Comparison of ENCODE assay signal across 9 cellular contexts in the genomic region with DNA sequence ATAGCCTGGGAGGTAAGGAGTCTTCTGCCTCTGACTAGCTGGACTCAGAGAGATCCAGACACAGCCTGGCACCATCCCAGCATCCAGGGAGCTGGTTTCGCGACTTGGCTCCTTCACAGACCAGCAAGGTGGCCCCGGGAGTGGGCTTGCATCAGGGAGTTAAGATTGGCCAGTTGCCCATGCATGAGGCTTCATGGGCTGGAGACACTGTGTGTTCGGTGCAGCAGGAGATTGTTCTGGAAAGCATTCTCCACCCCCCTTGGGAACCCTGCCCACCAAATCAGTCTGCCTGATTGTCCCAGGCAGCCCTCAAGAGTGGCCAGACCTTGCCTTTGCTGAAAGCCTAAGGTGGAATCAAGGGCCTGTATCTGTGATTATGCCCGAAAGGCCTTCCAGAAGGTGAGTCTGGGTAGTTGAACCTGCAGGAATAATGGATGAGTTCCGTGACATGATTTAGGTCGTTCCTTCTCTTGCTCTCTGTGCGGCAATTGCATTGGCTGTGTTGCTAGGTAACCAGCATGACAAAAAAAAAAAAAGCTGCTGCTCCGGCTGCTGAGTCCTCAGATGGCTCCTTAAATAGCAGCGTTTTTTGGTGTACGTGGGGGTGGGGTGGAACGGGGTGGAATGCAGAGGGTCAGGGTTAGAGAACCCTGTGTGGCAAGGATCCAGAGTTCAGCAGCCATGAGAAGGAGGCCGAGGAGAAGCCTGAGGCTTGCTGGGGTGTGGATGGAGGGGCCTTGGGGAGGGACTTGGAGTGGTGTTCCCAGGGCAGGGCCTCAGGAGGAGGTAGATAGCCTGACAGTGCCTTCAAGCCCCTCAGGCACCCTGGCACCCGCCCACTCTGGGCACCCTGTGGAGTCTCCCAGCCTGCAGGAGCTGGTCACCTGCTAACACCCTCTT.
DNase-seq lines count a peak whose midpoint lies in the region; ATAC-seq and TF ChIP-seq lines count a peak whose summit lies in the region.
"Had no signal": no experiment of that assay in that cellular context is flagged by ENCODE, and none has a peak within 500 bp of the region (broad histone marks: within the 10 kb centered on the region; RNA-seq: fewer than 3 reads in every experiment).

No MANE protein-coding gene starts in this region.

- peak overlapping the region; percentile 71 to 77 for H3K27ac ChIP-seq in ascending aorta
- no peak overlapping the region for H3K27ac ChIP-seq in CD8-positive, alpha-beta T cell (ENCODE audit: low read depth, low read length)

- no peaks in the 10 kb centered on the region for H3K9me3 ChIP-seq in ascending aorta
- H3K9me3 ChIP-seq in CD8-positive, alpha-beta T cell (ENCODE audit: low read length): no peaks in the 10 kb centered on the region

- intact Hi-C loops in ascending aorta (cut with DNase I): loop anchor here (5.0 kb wide), 1 partner anchor 34 kb away; no protein-coding TSS in a partner anchor
- intact Hi-C loops in CD8-positive, alpha-beta T cell (cut with DNase I, micrococcal nuclease): no loop called here

- CTCF ChIA-PET in CD8-positive, alpha-beta T cell (lab: Charles Lee): no interaction called here

- peaks cover 27 to 48% of the 10 kb centered on the region in 2 donors for H3K36me3 ChIP-seq in ascending aorta
- peaks cover 27% of the 10 kb centered on the region for H3K36me3 ChIP-seq in CD8-positive, alpha-beta T cell (ENCODE audit: insufficient read depth, low read length)

- H3K4me3 Mint-ChIP-seq in CD8-positive, alpha-beta T cell: no peak overlapping the region
- H3K4me3 Mint-ChIP-seq: activated B cell treated with CpG ODN at 0.5 μM for 24 hours had no signal

- H3K27me3 Mint-ChIP-seq in CD8-positive, alpha-beta T cell (ENCODE audit: low read depth): no peaks in the 10 kb centered on the region
- H3K27me3 Mint-ChIP-seq: activated B cell treated with CpG ODN at 0.5 μM for 24 hours had no signal

- no peaks in the 10 kb centered on the region for H3K4me1 Mint-ChIP-seq in CD8-positive, alpha-beta T cell (ENCODE audit: low read depth)
- H3K4me1 Mint-ChIP-seq: activated B cell treated with CpG ODN at 0.5 μM for 24 hours had no signal

- H3K27me3 ChIP-seq in ascending aorta: no peaks in the 10 kb centered on the region
- no peaks in the 10 kb centered on the region for H3K27me3 ChIP-seq in CD8-positive, alpha-beta T cell (ENCODE audit: insufficient read depth, low read length)

- H3K36me3 Mint-ChIP-seq in CD8-positive, alpha-beta T cell: peaks cover 83% of the 10 kb centered on the region

- H3K9me3 Mint-ChIP-seq in CD8-positive, alpha-beta T cell: no peaks in the 10 kb centered on the region
- H3K9me3 Mint-ChIP-seq: activated B cell treated with CpG ODN at 0.5 μM for 24 hours had no signal

- peak overlapping the region in 1 of 2 donors; percentile 11 for H3K4me3 ChIP-seq in ascending aorta
- H3K4me3 ChIP-seq in CD8-positive, alpha-beta T cell (ENCODE audit: low read depth, low read length): no peak overlapping the region

- H3K4me1 ChIP-seq in ascending aorta: peaks cover 20 to 49% of the 10 kb centered on the region in 2 donors
- H3K4me1 ChIP-seq in CD8-positive, alpha-beta T cell (ENCODE audit: insufficient read depth, low read length): no peaks in the 10 kb centered on the region

- H3K27ac Mint-ChIP-seq in CD8-positive, alpha-beta T cell: no peak overlapping the region
- H3K27ac Mint-ChIP-seq: activated B cell treated with CpG ODN at 0.5 μM for 24 hours had no signal

- TF ChIP-seq CTCF in ascending aorta (IDR thresholded peaks at IDR 0.05): no peak
- no peak for TF ChIP-seq CTCF in CD8-positive, alpha-beta T cell (IDR thresholded peaks at IDR 0.05)

- POLR2A ChIA-PET in CD8-positive, alpha-beta T cell (lab: Charles Lee): no interaction called here

- DNase-seq in NCI-H1092 (lab: John Stamatoyannopoulos, UW) (peak; percentile 64), ascending aorta (ENCODE audit: low spot score in 2 of 2) (peak in 1 of 2 donors; percentile 83), iPS-NIHi7 (ENCODE audit: extremely low spot score) (peak; percentile 49), stromal cell of bone marrow (ENCODE audit: low read depth) (peak; percentile 41), HK-2 (ENCODE audit: unreplicated experiment) (no peak), dedifferentiated amniotic fluid mesenchymal stem cell (ENCODE audit: extremely low spot score) (no peak)
- DNase-seq in activated CD4-positive, CD25-positive, alpha-beta regulatory T cell (lab: John Stamatoyannopoulos, UW): no peak
- no peak for DNase-seq in CD8-positive, alpha-beta T cell
- DNase-seq: activated B cell treated with CpG ODN at 0.5 μM for 24 hours had no signal

- ATAC-seq in CD8-positive, alpha-beta T cell: no peak

Comparison
In these comparisons a context has a peak if more than half of its experiments do, and no peak if none do; other contexts are left out.
1. DNase-seq: peak in NCI-H1092 (single experiment), iPS-NIHi7 (single experiment) and stromal cell of bone marrow (single experiment); none in HK-2 (single experiment), activated CD4-positive, CD25-positive, alpha-beta regulatory T cell (0 of 4), CD8-positive, alpha-beta T cell (0 of 7) and dedifferentiated amniotic fluid mesenchymal stem cell (single experiment).